16 cellular contexts compared by ENCODE assay signal in genomic region chr1:75392278-75392677, GRCh38.
A peak's percentile ranks its signal among the peaks of the same experiment; 100 is the strongest.
DNase-seq lines count a peak whose midpoint lies in the region; ATAC-seq and TF ChIP-seq lines count a peak whose summit lies in the region.
"Had no signal": no experiment of that assay in that cellular context is flagged by ENCODE, and none has a peak within 500 bp of the region (broad histone marks: within the 10 kb centered on the region; RNA-seq: fewer than 3 reads in every experiment).

No MANE protein-coding gene starts in this region.

- ATAC-seq in GM19043 (IDR thresholded peaks at IDR 0.05; ENCODE audit: low read depth, unreplicated experiment) = peak; percentile 87
- ATAC-seq in GM21825 (IDR thresholded peaks at IDR 0.05; ENCODE audit: unreplicated experiment) = peak; percentile 92
- ATAC-seq in HG03135 (IDR thresholded peaks at IDR 0.05; ENCODE audit: unreplicated experiment) = peak; percentile 92
- no peak for ATAC-seq in upper lobe of right lung
- ATAC-seq: activated naive CD4-positive, alpha-beta T cell treated with anti-CD3 and anti-CD28 coated beads, Interleukin-2, amount 50 U/mL, for 72 hours; sciatic nerve had no signal

- H3K27ac ChIP-seq in uterus = no peak overlapping the region
- no peak overlapping the region for H3K27ac ChIP-seq in upper lobe of right lung
- H3K27ac ChIP-seq: coronary artery, HL-60 had no signal

- H3K4me1 Mint-ChIP-seq in mesothelial cell of epicardium = no peaks in the 10 kb centered on the region
- H3K4me1 Mint-ChIP-seq: activated CD4-positive, alpha-beta memory T cell treated with anti-CD3 and anti-CD28 coated beads, Interleukin-2, amount 10 ng/mL, durations not matched to agents 7 days and 5 days had no signal

- peak; percentile 52 for DNase-seq in kidney tubule cell (ENCODE audit: low spot score)
- no peak for DNase-seq in uterus
- DNase-seq in mesothelial cell of epicardium (ENCODE audit: low spot score in 2 of 2, unreplicated experiment in 2 of 2) = no peak
- no peak for DNase-seq in upper lobe of right lung
- no peak for DNase-seq in RPMI8226
- DNase-seq: activated CD4-positive, alpha-beta memory T cell treated with anti-CD3 and anti-CD28 coated beads, Interleukin-2, amount 10 ng/mL, durations not matched to agents 7 days and 5 days; COR-L47; OCI-M1 had no signal

- H3K4me1 ChIP-seq in uterus (no peaks in the 10 kb centered on the region), upper lobe of right lung (no peaks in the 10 kb centered on the region)

- H3K4me3 ChIP-seq in uterus (no peak overlapping the region), upper lobe of right lung (no peak overlapping the region)
- H3K4me3 ChIP-seq: coronary artery had no signal

- H3K9me3 Mint-ChIP-seq in mesothelial cell of epicardium = peaks cover 34% of the 10 kb centered on the region
- H3K9me3 Mint-ChIP-seq: T-helper 1 cell treated with Interleukin-12 subunit alpha and Interleukin-12 subunit beta and Interleukin-4 antibody, amounts not matched to agents 30 μg/mL and 1 μg/mL, for 36 hours had no signal

- H3K27ac Mint-ChIP-seq in mesothelial cell of epicardium = no peak overlapping the region
- H3K27ac Mint-ChIP-seq: activated CD4-positive, alpha-beta memory T cell treated with anti-CD3 and anti-CD28 coated beads, Interleukin-2, amount 10 ng/mL, durations not matched to agents 7 days and 5 days; activated naive CD4-positive, alpha-beta T cell treated with anti-CD3 and anti-CD28 coated beads, Interleukin-2, amount 50 U/mL, for 72 hours; T-helper 1 cell treated with Interleukin-12 subunit alpha and Interleukin-12 subunit beta and Interleukin-4 antibody, amounts not matched to agents 30 μg/mL and 1 μg/mL, for 36 hours had no signal

- intact Hi-C loops in uterus (cut with DNase I; ENCODE audit: low total_unique reads) (no loop called here), upper lobe of right lung (cut with DNase I) (no loop called here)

- H3K36me3 ChIP-seq in uterus = no peaks in the 10 kb centered on the region
- H3K36me3 ChIP-seq in upper lobe of right lung = no peaks in the 10 kb centered on the region

- H3K36me3 Mint-ChIP-seq in mesothelial cell of epicardium = no peaks in the 10 kb centered on the region

- H3K9me3 ChIP-seq in uterus (no peaks in the 10 kb centered on the region), upper lobe of right lung (peaks cover 5% of the 10 kb centered on the region)

- H3K27me3 ChIP-seq in uterus (no peaks in the 10 kb centered on the region), upper lobe of right lung (no peaks in the 10 kb centered on the region)

- H3K27me3 Mint-ChIP-seq in mesothelial cell of epicardium (ENCODE audit: low read depth) = no peaks in the 10 kb centered on the region
- H3K27me3 Mint-ChIP-seq: activated CD4-positive, alpha-beta memory T cell treated with anti-CD3 and anti-CD28 coated beads, Interleukin-2, amount 10 ng/mL, durations not matched to agents 7 days and 5 days had no signal

- no peak for TF ChIP-seq POLR2A in uterus (IDR thresholded peaks at IDR 0.05)

- TF ChIP-seq CTCF in uterus (IDR thresholded peaks at IDR 0.05) (no peak), mesothelial cell of epicardium (IDR thresholded peaks at IDR 0.05; ENCODE audit: unreplicated experiment) (no peak), upper lobe of right lung (IDR thresholded peaks at IDR 0.05) (no peak)

- no peak overlapping the region for H3K4me3 Mint-ChIP-seq in mesothelial cell of epicardium
- H3K4me3 Mint-ChIP-seq: activated CD4-positive, alpha-beta memory T cell treated with anti-CD3 and anti-CD28 coated beads, Interleukin-2, amount 10 ng/mL, durations not matched to agents 7 days and 5 days; T-helper 1 cell treated with Interleukin-12 subunit alpha and Interleukin-12 subunit beta and Interleukin-4 antibody, amounts not matched to agents 30 μg/mL and 1 μg/mL, for 36 hours had no signal
